18 cellular contexts compared by ENCODE assay signal in genomic region chr2:98486374-98486981, GRCh38. TPM values are rescaled to one million over a fixed set of nuclear protein-coding genes. Genes with fewer than 3 reads are reported as not detected.
DNase-seq lines count a peak whose midpoint lies in the region; ATAC-seq and TF ChIP-seq lines count a peak whose summit lies in the region.
"Had no signal": no experiment of that assay in that cellular context is flagged by ENCODE, and none has a peak within 500 bp of the region (broad histone marks: within the 10 kb centered on the region; RNA-seq: fewer than 3 reads in every experiment).

No MANE protein-coding gene starts in this region.

- H3K4me1 Mint-ChIP-seq in activated naive CD8-positive, alpha-beta T cell treated with anti-CD3 and anti-CD28 coated beads, Interleukin-2, amount 10 ng/mL, durations not matched to agents 7 days and 5 days, result peaks cover 78% of the 10 kb centered on the region
- H3K4me1 Mint-ChIP-seq in natural killer cell treated with Interleukin-12 subunit alpha and Interleukin-12 subunit beta and Interleukin-15 and Interleukin-18, amount 100 ng/mL, for 72 hours (ENCODE audit: low read depth in 2 of 2), result peaks cover 70 to 82% of the 10 kb centered on the region in 2 donors

- H3K9me3 Mint-ChIP-seq in activated naive CD8-positive, alpha-beta T cell treated with anti-CD3 and anti-CD28 coated beads, Interleukin-2, amount 10 ng/mL, durations not matched to agents 7 days and 5 days, result no peaks in the 10 kb centered on the region
- H3K9me3 Mint-ChIP-seq in natural killer cell treated with Interleukin-12 subunit alpha and Interleukin-12 subunit beta and Interleukin-15 and Interleukin-18, amount 100 ng/mL, for 72 hours, result no peaks in the 10 kb centered on the region
- H3K9me3 Mint-ChIP-seq: H9, neural progenitor cell had no signal

- peak overlapping the region; percentile 11 for H3K4me3 Mint-ChIP-seq in activated naive CD8-positive, alpha-beta T cell treated with anti-CD3 and anti-CD28 coated beads, Interleukin-2, amount 10 ng/mL, durations not matched to agents 7 days and 5 days
- peak overlapping the region; percentile 46 for H3K4me3 Mint-ChIP-seq in natural killer cell treated with Interleukin-12 subunit alpha and Interleukin-12 subunit beta and Interleukin-15 and Interleukin-18, amount 100 ng/mL, for 72 hours
- H3K4me3 Mint-ChIP-seq: H9, neural progenitor cell had no signal

- peak overlapping the region; percentile 12 for H3K27ac Mint-ChIP-seq in activated naive CD8-positive, alpha-beta T cell treated with anti-CD3 and anti-CD28 coated beads, Interleukin-2, amount 10 ng/mL, durations not matched to agents 7 days and 5 days
- peak overlapping the region; percentile 94 to 95 for H3K27ac Mint-ChIP-seq in natural killer cell treated with Interleukin-12 subunit alpha and Interleukin-12 subunit beta and Interleukin-15 and Interleukin-18, amount 100 ng/mL, for 72 hours
- H3K27ac Mint-ChIP-seq: neural progenitor cell had no signal

- POLR2A ChIA-PET in activated naive CD8-positive, alpha-beta T cell treated with anti-CD3 and anti-CD28 coated beads, Interleukin-2, amount 10 ng/mL, durations not matched to agents 7 days and 5 days (lab: Charles Lee), result interaction anchor here (1.3 to 13.6 kb wide), 3 partner anchors 16 to 22 kb away, joined by 3 to 171 read pairs (median 11); no protein-coding TSS in a partner anchor

- DNase-seq in activated CD4-positive, CD25-positive, alpha-beta regulatory T cell treated with anti-CD3 and anti-CD28 coated beads, Interleukin-2, amount 50 U/mL, for 72 hours, result peak; percentile 7
- no peak for DNase-seq in activated naive CD8-positive, alpha-beta T cell treated with anti-CD3 and anti-CD28 coated beads, Interleukin-2, amount 10 ng/mL, durations not matched to agents 7 days and 5 days
- DNase-seq in natural killer cell treated with Interleukin-12 subunit alpha and Interleukin-12 subunit beta and Interleukin-15 and Interleukin-18, amount 100 ng/mL, for 72 hours (ENCODE audit: low spot score), result no peak
- DNase-seq in stimulated activated CD4-positive, alpha-beta T cell treated with anti-CD3 and anti-CD28 coated beads, Interleukin-15, amount 100 ng/mL, for 24 hours, result no peak
- DNase-seq in NCI-H774 (lab: John Stamatoyannopoulos, UW), result no peak
- DNase-seq in A172 (ENCODE audit: low spot score), result no peak
- DNase-seq: dorsolateral prefrontal cortex; H9; NCI-H1417; NCI-H510A; right lobe of liver; stimulated activated CD4-positive, alpha-beta T cell treated with anti-CD3 and anti-CD28 coated beads, Interleukin-4, amount 100 ng/mL, for 24 hours; WERI-Rb-1 had no signal

- peaks cover 22% of the 10 kb centered on the region for H3K36me3 Mint-ChIP-seq in activated naive CD8-positive, alpha-beta T cell treated with anti-CD3 and anti-CD28 coated beads, Interleukin-2, amount 10 ng/mL, durations not matched to agents 7 days and 5 days
- no peaks in the 10 kb centered on the region for H3K36me3 Mint-ChIP-seq in natural killer cell treated with Interleukin-12 subunit alpha and Interleukin-12 subunit beta and Interleukin-15 and Interleukin-18, amount 100 ng/mL, for 72 hours

- ATAC-seq in activated CD4-positive, CD25-positive, alpha-beta regulatory T cell treated with anti-CD3 and anti-CD28 coated beads, Interleukin-2, amount 50 U/mL, for 24 hours, result no peak
- ATAC-seq in activated naive CD8-positive, alpha-beta T cell treated with anti-CD3 and anti-CD28 coated beads, Interleukin-2, amount 10 ng/mL, durations not matched to agents 7 days and 5 days (ENCODE audit: low read depth), result no peak
- no peak for ATAC-seq in natural killer cell treated with Interleukin-12 subunit alpha and Interleukin-12 subunit beta and Interleukin-15 and Interleukin-18, amount 100 ng/mL, for 72 hours
- ATAC-seq: K562, right lobe of liver, SK-N-SH treated with all-trans-retinoic acid at 6 μM for 48 hours had no signal

- peak; percentile 58 for TF ChIP-seq POLR2A in GM19193 (IDR thresholded peaks at IDR 0.05; ENCODE audit: extremely low read depth, insufficient read depth, insufficient read length)

- no peaks in the 10 kb centered on the region for H3K27me3 Mint-ChIP-seq in activated naive CD8-positive, alpha-beta T cell treated with anti-CD3 and anti-CD28 coated beads, Interleukin-2, amount 10 ng/mL, durations not matched to agents 7 days and 5 days
- no peaks in the 10 kb centered on the region for H3K27me3 Mint-ChIP-seq in natural killer cell treated with Interleukin-12 subunit alpha and Interleukin-12 subunit beta and Interleukin-15 and Interleukin-18, amount 100 ng/mL, for 72 hours

RNA-seq across cellular contexts. Expression of gene INPP4A, which starts 41.8 kb away (rescaled TPM):
- total RNA-seq in activated naive CD8-positive, alpha-beta T cell treated with anti-CD3 and anti-CD28 coated beads, Interleukin-2, amount 10 ng/mL, durations not matched to agents 7 days and 5 days, result 100 to 1,000 TPM; 147 to 159 TPM
- total RNA-seq in natural killer cell treated with Interleukin-12 subunit alpha and Interleukin-12 subunit beta and Interleukin-15 and Interleukin-18, amount 100 ng/mL, for 72 hours, result 100 to 1,000 TPM in 1 of 2 donors, 10 to 100 TPM in 1; 65.0 to 150 TPM
- total RNA-seq in A172 (2014; rRNA removed; shearing (Covaris generic)), result 19.7 and 22.0 TPM in 2 replicates
